ENCODE assay signal across 8 cellular contexts in genomic region chr16:89864421-89864820, GRCh38. TPM values are rescaled to one million over a fixed set of nuclear protein-coding genes. Genes with fewer than 3 reads are reported as not detected.
DNase-seq lines count a peak whose midpoint lies in the region; ATAC-seq and TF ChIP-seq lines count a peak whose summit lies in the region.

No MANE protein-coding gene starts in this region.

- peaks cover 3% of the 10 kb centered on the region for H3K27me3 Mint-ChIP-seq in endothelial cell (ENCODE audit: unreplicated experiment)

- no peak overlapping the region for H3K4me3 ChIP-seq in skeletal muscle tissue (ENCODE audit: low read length in 3 of 3)

- peak overlapping the region; percentile 52 for H3K27ac ChIP-seq in skeletal muscle tissue (ENCODE audit: low read depth, low read length)

- no peak overlapping the region for H3K4me3 Mint-ChIP-seq in endothelial cell (ENCODE audit: unreplicated experiment)

- no peaks in the 10 kb centered on the region for H3K36me3 ChIP-seq in skeletal muscle tissue (ENCODE audit: control insufficient read depth in 3 of 3, insufficient read depth in 3 of 3, low read length in 3 of 3)

- peaks cover 3 to 15% (median 10%) of the 10 kb centered on the region in 3 donors for H3K4me1 ChIP-seq in skeletal muscle tissue (ENCODE audit: control insufficient read depth in 3 of 3, insufficient read depth in 3 of 3, low read length in 3 of 3)

- no peaks in the 10 kb centered on the region for H3K9me3 Mint-ChIP-seq in endothelial cell (ENCODE audit: unreplicated experiment)

- ATAC-seq in GM19025 (IDR thresholded peaks at IDR 0.05; ENCODE audit: low read depth, unreplicated experiment) = peak; percentile 14

- peaks cover 12% of the 10 kb centered on the region for H3K36me3 Mint-ChIP-seq in endothelial cell (ENCODE audit: low read depth, unreplicated experiment)

- H3K9ac ChIP-seq in skeletal muscle tissue (ENCODE audit: low read depth in 1 of 3, low read length in 3 of 3) = peak overlapping the region in 1 of 3 donors; percentile 23

- peaks cover 22% of the 10 kb centered on the region for H3K4me1 Mint-ChIP-seq in endothelial cell (ENCODE audit: unreplicated experiment)

- peak overlapping the region; percentile 98 for H3K27ac Mint-ChIP-seq in endothelial cell (ENCODE audit: unreplicated experiment)

- peaks cover 0 to 1% (median 0%) of the 10 kb centered on the region in 3 donors for H3K9me3 ChIP-seq in skeletal muscle tissue (ENCODE audit: control insufficient read depth in 3 of 3, low read length in 3 of 3)

- DNase-seq in MV-4-11 (lab: John Stamatoyannopoulos, UW) = peak; percentile 26
- DNase-seq in endothelial cell (ENCODE audit: low spot score) = no peak
- DNase-seq in NCI-H2196 (lab: John Stamatoyannopoulos, UW; ENCODE audit: unreplicated experiment) = no peak
- no peak for DNase-seq in hippocampal formation (lab: John Stamatoyannopoulos, UW)
- DNase-seq in NCI-H1417 (lab: John Stamatoyannopoulos, UW) = no peak
- DNase-seq in COR-L47 (lab: John Stamatoyannopoulos, UW) = no peak

- TF ChIP-seq CTCF in endothelial cell (IDR thresholded peaks at IDR 0.05; ENCODE audit: unreplicated experiment) = no peak

- H3K27me3 ChIP-seq in skeletal muscle tissue (ENCODE audit: control insufficient read depth in 3 of 3, insufficient read depth in 3 of 3, low read length in 3 of 3) = peaks cover 0 to 15% (median 0%) of the 10 kb centered on the region in 3 donors

RNA-seq across cellular contexts. Expression of gene TCF25, which starts 9.0 kb away (rescaled TPM):
- 210 TPM for total RNA-seq in endothelial cell (ENCODE audit: unreplicated experiment)
- total RNA-seq in skeletal muscle tissue = 121 TPM

RNA-seq across cellular contexts. Expression of gene SPIRE2, which starts 36.1 kb away (rescaled TPM):
- 7.9 TPM for total RNA-seq in endothelial cell (ENCODE audit: unreplicated experiment)
- total RNA-seq in skeletal muscle tissue = 2.1 TPM

RNA-seq across cellular contexts. Expression of gene FANCA, which starts 48.0 kb away (rescaled TPM):
- total RNA-seq in endothelial cell (ENCODE audit: unreplicated experiment) = 29.1 TPM
- total RNA-seq in skeletal muscle tissue = 9.9 TPM

RNA-seq across cellular contexts. Expression of gene MC1R, which starts 54.2 kb away (rescaled TPM):
- total RNA-seq in endothelial cell (ENCODE audit: unreplicated experiment) (2.9 TPM), skeletal muscle tissue (0.52 TPM)

RNA-seq across cellular contexts. Expression of gene TUBB3, which starts 58.7 kb away (rescaled TPM):
- 95.7 TPM for total RNA-seq in endothelial cell (ENCODE audit: unreplicated experiment)
- total RNA-seq in skeletal muscle tissue = 18.3 TPM
